In genomic region chr13:21813110-21813509, GRCh38 we compare ENCODE assay signal across 25 cellular contexts.
"Had no signal": no experiment of that assay in that cellular context is flagged by ENCODE, and none has a peak within 500 bp of the region (broad histone marks: within the 10 kb centered on the region; RNA-seq: fewer than 3 reads in every experiment).

No MANE protein-coding gene starts in this region.

- FAIRE-seq: keratinocyte, TTC549 had no signal

- H3K27me3 ChIP-seq: hepatocyte, neutrophil, testis, upper lobe of left lung had no signal

- H3K36me3 ChIP-seq: cardiac muscle cell, lower lobe of right lung, neutrophil, upper lobe of left lung had no signal

- H3K9ac ChIP-seq: parathyroid adenoma had no signal

- H3K4me2 ChIP-seq: smooth muscle cell had no signal

- H3K27ac ChIP-seq: cardiac muscle cell, foreskin keratinocyte, hepatocyte, lower lobe of right lung, neutrophil, parathyroid adenoma, testis, upper lobe of left lung had no signal

- DNase-seq: activated B cell treated with CpG ODN at 0.5 μM for 24 hours; activated CD4-positive, alpha-beta memory T cell treated with anti-CD3 and anti-CD28 coated beads for 36 hours; activated CD4-positive, alpha-beta T cell treated with anti-CD3 and anti-CD28 coated beads for 4 hours; activated naive CD4-positive, alpha-beta T cell treated with Interleukin-2 at 50 U/mL for 16 hours; activated naive CD8-positive, alpha-beta T cell treated with anti-CD3 and anti-CD28 coated beads, Interleukin-2, amount 10 ng/mL, durations not matched to agents 7 days and 5 days; activated T-cell treated with anti-CD3 and anti-CD28 coated beads, Interleukin-2, amount 50 U/mL, for 1 hour; amygdala; dermis blood vessel endothelial cell; effector memory CD4-positive, alpha-beta T cell; foreskin keratinocyte; lower lobe of right lung; natural killer cell; stimulated activated CD4-positive, alpha-beta T cell treated with anti-CD3 and anti-CD28 coated beads, Interleukin-4, amount 100 ng/mL, for 24 hours; testis; upper lobe of left lung had no signal

- H3K79me2 ChIP-seq: hepatocyte, parathyroid adenoma had no signal

- H3K4me3 ChIP-seq: cardiac muscle cell, hepatocyte, lower lobe of right lung, smooth muscle cell, testis, upper lobe of left lung had no signal

- H3K27ac Mint-ChIP-seq: activated B cell treated with CpG ODN at 0.5 μM for 24 hours; activated CD4-positive, alpha-beta memory T cell treated with anti-CD3 and anti-CD28 coated beads for 36 hours; activated naive CD8-positive, alpha-beta T cell treated with anti-CD3 and anti-CD28 coated beads, Interleukin-2, amount 10 ng/mL, durations not matched to agents 7 days and 5 days; activated T-helper 2 cell treated with anti-CD3 and anti-CD28 coated beads, Interferon-gamma antibody, Interleukin-2, Interleukin-4, amounts not matched to agents 10 μg/mL and 5 μg/mL and 100 μg/mL, durations not matched to agents 14 hours and 24 hours and 36 hours; natural killer cell; stimulated activated effector memory CD8-positive, alpha-beta T cell treated with anti-CD3 and anti-CD28 coated beads, Interleukin-12 subunit alpha, Interleukin-12 subunit beta, amount 100 ng/mL, for 72 hours had no signal

- H3K36me3 Mint-ChIP-seq: activated CD4-positive, alpha-beta memory T cell treated with anti-CD3 and anti-CD28 coated beads for 36 hours; activated naive CD8-positive, alpha-beta T cell treated with anti-CD3 and anti-CD28 coated beads, Interleukin-2, amount 10 ng/mL, durations not matched to agents 7 days and 5 days; natural killer cell; stimulated activated effector memory CD8-positive, alpha-beta T cell treated with anti-CD3 and anti-CD28 coated beads, Interleukin-12 subunit alpha, Interleukin-12 subunit beta, amount 100 ng/mL, for 72 hours had no signal

- H2AFZ ChIP-seq: hepatocyte, parathyroid adenoma had no signal

- H3K4me1 ChIP-seq: foreskin keratinocyte, lower lobe of right lung, parathyroid adenoma, testis, upper lobe of left lung had no signal

- H3K9me3 ChIP-seq: lower lobe of right lung, neutrophil, testis, upper lobe of left lung had no signal

- H3K27me3 Mint-ChIP-seq: activated B cell treated with CpG ODN at 0.5 μM for 24 hours; activated naive CD8-positive, alpha-beta T cell treated with anti-CD3 and anti-CD28 coated beads, Interleukin-2, amount 10 ng/mL, durations not matched to agents 7 days and 5 days had no signal

- H3K4me3 Mint-ChIP-seq: activated B cell treated with CpG ODN at 0.5 μM for 24 hours; activated CD4-positive, alpha-beta memory T cell treated with anti-CD3 and anti-CD28 coated beads for 36 hours; activated naive CD8-positive, alpha-beta T cell treated with anti-CD3 and anti-CD28 coated beads, Interleukin-2, amount 10 ng/mL, durations not matched to agents 7 days and 5 days; natural killer cell; stimulated activated effector memory CD8-positive, alpha-beta T cell treated with anti-CD3 and anti-CD28 coated beads, Interleukin-12 subunit alpha, Interleukin-12 subunit beta, amount 100 ng/mL, for 72 hours had no signal

- ATAC-seq: foreskin keratinocyte, lower lobe of right lung, natural killer cell, sciatic nerve had no signal

- H3K4me1 Mint-ChIP-seq: activated B cell treated with CpG ODN at 0.5 μM for 24 hours; activated naive CD8-positive, alpha-beta T cell treated with anti-CD3 and anti-CD28 coated beads, Interleukin-2, amount 10 ng/mL, durations not matched to agents 7 days and 5 days; natural killer cell; stimulated activated effector memory CD8-positive, alpha-beta T cell treated with anti-CD3 and anti-CD28 coated beads, Interleukin-12 subunit alpha, Interleukin-12 subunit beta, amount 100 ng/mL, for 72 hours had no signal

- H3K9me3 Mint-ChIP-seq: activated CD4-positive, alpha-beta memory T cell treated with anti-CD3 and anti-CD28 coated beads for 36 hours; activated T-helper 2 cell treated with anti-CD3 and anti-CD28 coated beads, Interferon-gamma antibody, Interleukin-2, Interleukin-4, amounts not matched to agents 10 μg/mL and 5 μg/mL and 100 μg/mL, durations not matched to agents 14 hours and 24 hours and 36 hours; natural killer cell; stimulated activated effector memory CD8-positive, alpha-beta T cell treated with anti-CD3 and anti-CD28 coated beads, Interleukin-12 subunit alpha, Interleukin-12 subunit beta, amount 100 ng/mL, for 72 hours had no signal
